In the genomic region with DNA sequence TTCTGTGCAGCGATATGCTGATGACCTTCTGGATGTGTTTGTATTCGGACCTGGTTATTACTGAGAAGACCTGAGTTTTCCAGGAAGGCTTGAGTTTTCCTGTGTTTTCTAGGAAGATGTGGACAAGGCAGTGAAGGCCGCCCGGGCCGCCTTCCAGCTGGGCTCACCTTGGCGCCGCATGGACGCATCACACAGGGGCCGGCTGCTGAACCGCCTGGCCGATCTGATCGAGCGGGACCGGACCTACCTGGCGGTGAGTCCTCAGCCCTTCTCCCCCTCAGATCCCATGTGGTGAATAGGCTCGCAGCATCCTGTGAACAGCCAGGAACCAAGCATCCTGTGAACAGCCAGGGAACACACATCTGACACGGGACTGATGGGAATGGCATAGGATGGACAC, we compare ENCODE assay signal across 34 cellular contexts.
"Had no signal": no experiment of that assay in that cellular context is flagged by ENCODE, and none has a peak within 500 bp of the region (broad histone marks: within the 10 kb centered on the region; RNA-seq: fewer than 3 reads in every experiment).

No MANE protein-coding gene starts in this region.

- H3K9me3 ChIP-seq: adrenal gland, body of pancreas, breast epithelium had no signal

- H3K27ac ChIP-seq: body of pancreas, brain microvascular endothelial cell, breast epithelium, VCaP had no signal

- H3K4me1 ChIP-seq: breast epithelium had no signal

- H3K27me3 ChIP-seq: adrenal gland, body of pancreas, brain microvascular endothelial cell, breast epithelium had no signal

- ATAC-seq: activated CD8-positive, alpha-beta T cell treated with anti-CD3 and anti-CD28 coated beads for 36 hours; activated naive CD4-positive, alpha-beta T cell treated with anti-CD3 and anti-CD28 coated beads, Interleukin-2, amount 50 U/mL, for 72 hours; activated T-cell treated with anti-CD3 and anti-CD28 coated beads, Interleukin-2, amount 50 U/mL, for 4 hours; activated T-cell treated with anti-CD3 and anti-CD28 coated beads, Interleukin-2, amount 50 U/mL, for 72 hours; activated T-helper 17 cell treated with anti-CD3 and anti-CD28 coated beads, Interleukin-2, amount 50 U/mL, for 72 hours; body of pancreas had no signal

- FAIRE-seq: astrocyte, TTC549 had no signal

- DNase-seq: activated B cell treated with CpG ODN at 0.5 μM for 24 hours; activated CD4-positive, alpha-beta memory T cell treated with anti-CD3 and anti-CD28 coated beads for 36 hours; activated CD4-positive, alpha-beta T cell treated with anti-CD3 and anti-CD28 coated beads for 4 hours; activated CD4-positive, alpha-beta T cell treated with anti-CD3 and anti-CD28 coated beads, Interleukin-2, amount 10 ng/mL, durations not matched to agents 24 days and 14 days; activated CD4-positive, alpha-beta T cell treated with anti-CD3 and anti-CD28 coated beads, Interleukin-2, amount 50 U/mL, for 1 hour; activated CD4-positive, alpha-beta T cell treated with anti-CD3 and anti-CD28 coated beads, Interleukin-2, amount 50 U/mL, for 4 hours; activated CD4-positive, CD25-positive, alpha-beta regulatory T cell treated with anti-CD3 and anti-CD28 coated beads, Interleukin-2, amount 50 U/mL, for 72 hours; activated CD8-positive, alpha-beta memory T cell treated with anti-CD3 and anti-CD28 coated beads, Interleukin-2, amount 50 U/mL, for 4 hours; activated CD8-positive, alpha-beta T cell treated with anti-CD3 and anti-CD28 coated beads for 36 hours; activated effector memory CD4-positive, alpha-beta T cell treated with anti-CD3 and anti-CD28 coated beads, Interleukin-2, amount 50 U/mL, for 16 hours; activated gamma-delta T cell treated with Interleukin-2 at 50 U/mL for 16 hours; activated naive CD4-positive, alpha-beta T cell; activated naive CD4-positive, alpha-beta T cell treated with anti-CD3 and anti-CD28 coated beads for 36 hours; activated naive CD4-positive, alpha-beta T cell treated with anti-CD3 and anti-CD28 coated beads, Interleukin-2, amount 50 U/mL, for 16 hours; activated naive CD8-positive, alpha-beta T cell treated with anti-CD3 and anti-CD28 coated beads for 36 hours; activated T-cell treated with anti-CD3 and anti-CD28 coated beads for 4 hours; activated T-cell treated with anti-CD3 and anti-CD28 coated beads, Interleukin-2, amount 50 U/mL, for 1 hour; activated T-cell treated with anti-CD3 and anti-CD28 coated beads, Interleukin-2, amount 50 U/mL, for 4 hours; activated T-cell treated with anti-CD3 and anti-CD28 coated beads, Interleukin-2, amount 50 U/mL, for 72 hours; adrenal gland; amniotic stem cell; aorta; body of pancreas; brain microvascular endothelial cell; central memory CD4-positive, alpha-beta T cell; T-helper 1 cell; T-helper 2 cell; T-helper 9 cell had no signal

- H3K4me3 ChIP-seq: adrenal gland, body of pancreas, breast epithelium had no signal

- H3K36me3 ChIP-seq: brain microvascular endothelial cell, breast epithelium had no signal
